In genomic region chr5:121138952-121139351, GRCh38 we compare ENCODE assay signal across 33 cellular contexts.
"Had no signal": no experiment of that assay in that cellular context is flagged by ENCODE, and none has a peak within 500 bp of the region (broad histone marks: within the 10 kb centered on the region; RNA-seq: fewer than 3 reads in every experiment).

No MANE protein-coding gene starts in this region.

- ATAC-seq: activated CD4-positive, alpha-beta T cell treated with anti-CD3 and anti-CD28 coated beads for 36 hours; activated CD4-positive, CD25-positive, alpha-beta regulatory T cell treated with anti-CD3 and anti-CD28 coated beads, Interleukin-2, amount 50 U/mL, for 24 hours; activated CD8-positive, alpha-beta memory T cell treated with anti-CD3 and anti-CD28 coated beads, Interleukin-2, amount 10 ng/mL, durations not matched to agents 7 days and 5 days; activated CD8-positive, alpha-beta T cell treated with anti-CD3 and anti-CD28 coated beads, Interleukin-2, amount 10 ng/mL, durations not matched to agents 7 days and 5 days; activated naive CD8-positive, alpha-beta T cell treated with anti-CD3 and anti-CD28 coated beads, Interleukin-2, amount 50 U/mL, for 24 hours; body of pancreas; WTC11 had no signal

- H3K36me3 ChIP-seq: brain microvascular endothelial cell, breast epithelium had no signal

- H3K27ac ChIP-seq: body of pancreas, brain microvascular endothelial cell, breast epithelium, VCaP had no signal

- DNase-seq: activated CD4-positive, alpha-beta memory T cell treated with anti-CD3 and anti-CD28 coated beads, Interleukin-2, amount 10 ng/mL, durations not matched to agents 7 days and 5 days; activated CD4-positive, alpha-beta T cell treated with anti-CD3 and anti-CD28 coated beads for 1 hour; activated CD4-positive, alpha-beta T cell treated with anti-CD3 and anti-CD28 coated beads for 36 hours; activated CD4-positive, alpha-beta T cell treated with anti-CD3 and anti-CD28 coated beads for 48 hours; activated CD4-positive, alpha-beta T cell treated with anti-CD3 and anti-CD28 coated beads, Interleukin-2, amount 10 ng/mL, durations not matched to agents 7 days and 5 days; activated CD4-positive, alpha-beta T cell treated with anti-CD3 and anti-CD28 coated beads, Interleukin-2, amount 50 U/mL, for 48 hours; activated CD4-positive, CD25-positive, alpha-beta regulatory T cell; activated CD8-positive, alpha-beta memory T cell treated with anti-CD3 and anti-CD28 coated beads for 24 hours; activated CD8-positive, alpha-beta memory T cell treated with anti-CD3 and anti-CD28 coated beads, Interleukin-2, amount 10 ng/mL, durations not matched to agents 7 days and 5 days; activated CD8-positive, alpha-beta memory T cell treated with anti-CD3 and anti-CD28 coated beads, Interleukin-2, amount 50 U/mL, for 48 hours; activated CD8-positive, alpha-beta T cell treated with anti-CD3 and anti-CD28 coated beads, Interleukin-2, amount 10 ng/mL, durations not matched to agents 7 days and 5 days; activated effector memory CD4-positive, alpha-beta T cell treated with Interleukin-2 at 50 U/mL for 16 hours; activated gamma-delta T cell; activated naive CD4-positive, alpha-beta T cell treated with anti-CD3 and anti-CD28 coated beads, Interleukin-2, amount 10 ng/mL, durations not matched to agents 7 days and 5 days; activated naive CD4-positive, alpha-beta T cell treated with Interleukin-2 at 50 U/mL for 16 hours; activated naive CD8-positive, alpha-beta T cell treated with anti-CD3 and anti-CD28 coated beads, Interleukin-2, amount 10 ng/mL, durations not matched to agents 7 days and 5 days; activated naive CD8-positive, alpha-beta T cell treated with anti-CD3 and anti-CD28 coated beads, Interleukin-2, amount 50 U/mL, for 24 hours; activated T-cell treated with anti-CD3 and anti-CD28 coated beads, Interleukin-2, amount 50 U/mL, for 24 hours; activated T-cell treated with anti-CD3 and anti-CD28 coated beads, Interleukin-2, amount 50 U/mL, for 48 hours; amygdala; anterior cingulate cortex; body of pancreas; brain microvascular endothelial cell; cerebellar nuclear complex; T-helper 1 cell; T-helper 2 cell; T-helper 9 cell had no signal

- FAIRE-seq: astrocyte, TTC549 had no signal

- H3K4me1 ChIP-seq: body of pancreas, breast epithelium had no signal

- H3K4me3 ChIP-seq: body of pancreas, breast epithelium had no signal

- H3K9me3 ChIP-seq: body of pancreas, breast epithelium had no signal

- H3K27me3 ChIP-seq: body of pancreas, brain microvascular endothelial cell, breast epithelium had no signal
